ENCODE assay signal across 11 cellular contexts in the genomic region with DNA sequence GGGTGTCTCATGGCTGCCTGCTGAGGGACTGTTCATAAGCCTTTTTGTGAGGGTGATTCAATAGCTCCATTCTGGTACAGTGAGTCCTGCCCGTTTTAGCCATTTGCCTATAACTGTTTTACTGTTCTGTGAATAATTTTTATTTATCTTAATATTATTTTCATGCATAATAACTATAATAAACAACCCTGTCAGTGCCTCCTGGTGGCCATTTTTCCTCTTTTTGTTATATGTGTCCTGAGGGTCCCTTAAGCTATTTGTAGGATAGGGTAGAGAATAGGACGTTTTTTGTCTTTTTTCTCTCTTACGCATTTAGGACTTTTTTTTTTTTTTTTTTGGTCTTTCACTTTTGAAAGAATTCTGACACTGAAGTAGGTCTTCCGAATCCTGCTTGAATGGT. TPM values are rescaled to one million over a fixed set of nuclear protein-coding genes. Genes with fewer than 3 reads are reported as not detected.
DNase-seq lines count a peak whose midpoint lies in the region; TF ChIP-seq lines count a peak whose summit lies in the region.
"Had no signal": no experiment of that assay in that cellular context is flagged by ENCODE, and none has a peak within 500 bp of the region (broad histone marks: within the 10 kb centered on the region; RNA-seq: fewer than 3 reads in every experiment).

No MANE protein-coding gene starts in this region.

- peaks cover 70% of the 10 kb centered on the region for H3K27me3 ChIP-seq in smooth muscle cell (ENCODE audit: low read depth)

- peaks cover 6% of the 10 kb centered on the region for H4K20me1 ChIP-seq in smooth muscle cell (ENCODE audit: low read depth)

- 68% methylated on average over 4 of the region's 4 CpGs for WGBS in smooth muscle cell (ENCODE audit: low lambda C conversion rate)

- H3K4me2 ChIP-seq in smooth muscle cell, result peak overlapping the region; percentile 99

- H3K9me3 Mint-ChIP-seq in activated naive CD8-positive, alpha-beta T cell (ENCODE audit: low read depth), result no peaks in the 10 kb centered on the region
- no peaks in the 10 kb centered on the region for H3K9me3 Mint-ChIP-seq in activated naive CD8-positive, alpha-beta T cell treated with anti-CD3 and anti-CD28 coated beads for 36 hours

- peaks cover 3% of the 10 kb centered on the region for H3K36me3 Mint-ChIP-seq in activated naive CD8-positive, alpha-beta T cell
- peaks cover 19% of the 10 kb centered on the region for H3K36me3 Mint-ChIP-seq in activated naive CD8-positive, alpha-beta T cell treated with anti-CD3 and anti-CD28 coated beads for 36 hours

- peak overlapping the region; percentile 73 for H3K4me3 Mint-ChIP-seq in activated naive CD8-positive, alpha-beta T cell
- H3K4me3 Mint-ChIP-seq in activated naive CD8-positive, alpha-beta T cell treated with anti-CD3 and anti-CD28 coated beads for 36 hours, result no peak overlapping the region

- H3K27ac Mint-ChIP-seq in activated naive CD8-positive, alpha-beta T cell, result no peak overlapping the region
- H3K27ac Mint-ChIP-seq in activated naive CD8-positive, alpha-beta T cell treated with anti-CD3 and anti-CD28 coated beads for 36 hours, result no peak overlapping the region

- no peak overlapping the region for H2AFZ ChIP-seq in smooth muscle cell (ENCODE audit: low read depth)
- H2AFZ ChIP-seq: GM23248 had no signal

- H3K36me3 ChIP-seq in smooth muscle cell (ENCODE audit: low read depth), result no peaks in the 10 kb centered on the region

- TF ChIP-seq CTCF in epithelial cell of proximal tubule (conservative IDR thresholded peaks at IDR 0.05; ENCODE audit: low read depth, low read length), result peak; percentile 40
- peak; percentile 28 for TF ChIP-seq CTCF in smooth muscle cell (IDR thresholded peaks at IDR 0.05; ENCODE audit: borderline replicate concordance, insufficient read depth, poor library complexity, severe bottlenecking)

- H3K27ac ChIP-seq in smooth muscle cell (ENCODE audit: low read depth), result no peak overlapping the region
- H3K27ac ChIP-seq: GM23248 had no signal

- H3F3A ChIP-seq in smooth muscle cell (ENCODE audit: low read depth), result no peaks in the 10 kb centered on the region

- no peak overlapping the region for H3K4me3 ChIP-seq in epithelial cell of proximal tubule (ENCODE audit: low read depth, low read length)
- H3K4me3 ChIP-seq in smooth muscle cell, result no peak overlapping the region
- H3K4me3 ChIP-seq: GM23248 had no signal

- H3K79me2 ChIP-seq in smooth muscle cell (ENCODE audit: low read depth), result no peaks in the 10 kb centered on the region

- DNase-seq in activated naive CD8-positive, alpha-beta T cell treated with anti-CD3 and anti-CD28 coated beads for 36 hours, result no peak
- peak; percentile 70 for DNase-seq in NCI-H146 treated with DMSO at 0.1 percent for 48 hours (lab: John Stamatoyannopoulos, UW; ENCODE audit: unreplicated experiment)
- no peak for DNase-seq in epithelial cell of proximal tubule (ENCODE audit: low read depth)
- DNase-seq in smooth muscle cell (lab: John Stamatoyannopoulos, UW; ENCODE audit: unreplicated experiment), result no peak
- DNase-seq in iPS-NIHi7 (ENCODE audit: extremely low spot score), result no peak
- no peak for DNase-seq in activated T-cell treated with anti-CD3 and anti-CD28 coated beads, Interleukin-2, amount 50 U/mL, for 1 hour
- DNase-seq in activated CD8-positive, alpha-beta memory T cell treated with anti-CD3 and anti-CD28 coated beads, Interleukin-2, amount 50 U/mL, for 48 hours, result no peak
- DNase-seq: GM23248; hypothalamus; stimulated activated CD4-positive, alpha-beta T cell treated with anti-CD3 and anti-CD28 coated beads, Interleukin-2, amount 100 ng/mL, for 24 hours had no signal

- H3K4me1 ChIP-seq in smooth muscle cell (ENCODE audit: low read depth), result peaks cover 5% of the 10 kb centered on the region

- no peak overlapping the region for H3K9ac ChIP-seq in smooth muscle cell (ENCODE audit: low read depth)
- H3K9ac ChIP-seq: GM23248 had no signal

- peaks cover 16% of the 10 kb centered on the region for H3K27me3 Mint-ChIP-seq in activated naive CD8-positive, alpha-beta T cell
- H3K27me3 Mint-ChIP-seq in activated naive CD8-positive, alpha-beta T cell treated with anti-CD3 and anti-CD28 coated beads for 36 hours, result peaks cover 35% of the 10 kb centered on the region

- no peaks in the 10 kb centered on the region for H3K9me3 ChIP-seq in smooth muscle cell (replicated peaks; ENCODE audit: low read depth)

- peaks cover 11% of the 10 kb centered on the region for H3K4me1 Mint-ChIP-seq in activated naive CD8-positive, alpha-beta T cell (ENCODE audit: low read depth)
- peaks cover 6% of the 10 kb centered on the region for H3K4me1 Mint-ChIP-seq in activated naive CD8-positive, alpha-beta T cell treated with anti-CD3 and anti-CD28 coated beads for 36 hours

RNA-seq across cellular contexts. Expression of a gene that starts 2.9 kb away (rescaled TPM):
- under 1 TPM in 1 of 2 experiments, not detected in 1; 0.16 TPM for total RNA-seq in activated naive CD8-positive, alpha-beta T cell treated with anti-CD3 and anti-CD28 coated beads for 36 hours
- total RNA-seq in epithelial cell of proximal tubule, result 0.14 and 0.69 TPM in 2 replicates
- 2.9 and 4.0 TPM in 2 replicates for total RNA-seq in smooth muscle cell
- 0.34 and 2.7 TPM in 2 replicates for polyA plus RNA-seq in smooth muscle cell
- total RNA-seq: GM23248 had no signal
